8 cellular contexts compared by ENCODE assay signal in the genomic region with DNA sequence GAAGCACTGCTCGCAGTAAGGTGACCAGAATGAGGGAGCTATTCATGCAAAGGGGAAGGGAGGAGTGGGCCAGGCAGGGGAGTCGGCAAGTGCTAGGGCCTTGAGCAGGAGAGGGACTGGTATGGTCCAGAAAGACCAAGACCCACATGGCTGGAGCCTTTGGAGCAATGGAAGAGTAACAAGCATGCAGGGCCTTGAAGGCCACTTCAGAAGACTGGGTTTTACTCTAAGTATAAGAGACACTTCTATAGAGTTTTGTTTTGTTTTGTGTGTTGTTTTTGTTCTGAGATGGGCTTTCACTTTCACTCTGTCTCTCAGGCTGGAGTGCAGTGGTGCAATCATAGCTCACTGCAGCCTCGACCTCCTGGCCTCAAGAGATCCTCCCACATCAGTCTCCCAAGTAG. TPM values are rescaled to one million over a fixed set of nuclear protein-coding genes. Genes with fewer than 3 reads are reported as not detected.
DNase-seq lines count a peak whose midpoint lies in the region; ATAC-seq and TF ChIP-seq lines count a peak whose summit lies in the region.

No MANE protein-coding gene starts in this region.

- peaks cover 3% of the 10 kb centered on the region for H3K36me3 Mint-ChIP-seq in progenitor cell of endocrine pancreas (ENCODE audit: insufficient read depth)

- no peak for TF ChIP-seq CTCF in progenitor cell of endocrine pancreas (IDR thresholded peaks at IDR 0.05; ENCODE audit: unreplicated experiment)

- DNase-seq in fibroblast of peridontal ligament (ENCODE audit: extremely low read depth) (peak; percentile 11), progenitor cell of endocrine pancreas (ENCODE audit: low spot score, unreplicated experiment) (no peak), NCI-H2171 treated with DMSO at 0.1 percent for 48 hours (lab: John Stamatoyannopoulos, UW) (no peak), HT-29 (ENCODE audit: low spot score) (no peak)
- no peak for DNase-seq in stimulated activated naive CD4-positive, alpha-beta T cell treated with Interleukin-2 at 50 U/mL for 16 hours (lab: John Stamatoyannopoulos, UW)

- peak; percentile 21 for TF ChIP-seq POLR2A in GM18505 (IDR thresholded peaks at IDR 0.05; ENCODE audit: borderline replicate concordance, extremely low read depth, insufficient read depth, insufficient read length)

- no peak overlapping the region for H3K4me3 Mint-ChIP-seq in progenitor cell of endocrine pancreas (ENCODE audit: low read depth)

- peaks cover 8% of the 10 kb centered on the region for H3K9me3 Mint-ChIP-seq in progenitor cell of endocrine pancreas (ENCODE audit: low read depth)

- peaks cover 27% of the 10 kb centered on the region for H3K4me1 Mint-ChIP-seq in progenitor cell of endocrine pancreas (ENCODE audit: low read depth)

- H3K27me3 Mint-ChIP-seq in progenitor cell of endocrine pancreas = no peaks in the 10 kb centered on the region

- H3K27ac Mint-ChIP-seq in progenitor cell of endocrine pancreas = no peak overlapping the region

- peak; percentile 72 for ATAC-seq in GM18505 (IDR thresholded peaks at IDR 0.05; ENCODE audit: unreplicated experiment)
- ATAC-seq in GM21447 (IDR thresholded peaks at IDR 0.05; ENCODE audit: unreplicated experiment) = peak; percentile 69
- ATAC-seq in HG03571 (IDR thresholded peaks at IDR 0.05; ENCODE audit: unreplicated experiment) = peak; percentile 70

RNA-seq across cellular contexts. Expression of a gene that starts 42.0 kb away (rescaled TPM):
- not detected in 2 replicates for total RNA-seq in progenitor cell of endocrine pancreas
- not detected in 2 replicates for total RNA-seq in HT-29 (2014; rRNA removed; shearing (Covaris generic))
